ENCODE assay signal across 8 cellular contexts in genomic region chr15:99105516-99106341, GRCh38. TPM values are rescaled to one million over a fixed set of nuclear protein-coding genes. Genes with fewer than 3 reads are reported as not detected.
A peak's percentile ranks its signal among the peaks of the same experiment; 100 is the strongest.
DNase-seq lines count a peak whose midpoint lies in the region; ATAC-seq and TF ChIP-seq lines count a peak whose summit lies in the region.

No MANE protein-coding gene starts in this region.

- H3K9me2 ChIP-seq in neural cell (ENCODE audit: insufficient read depth, low read length), result no peaks in the 10 kb centered on the region

- H3F3A ChIP-seq in neural cell (ENCODE audit: insufficient read depth, low read length, poor library complexity, severe bottlenecking), result no peaks in the 10 kb centered on the region

- H3K27me3 ChIP-seq in neural cell (ENCODE audit: insufficient read depth, low read depth, low read length) (peaks cover 10% of the 10 kb centered on the region), aorta (ENCODE audit: control insufficient read depth in 1 of 2, insufficient read depth in 2 of 2, low read length in 1 of 2) (no peaks in the 10 kb centered on the region)

- H3K79me2 ChIP-seq in neural cell (replicated peaks; ENCODE audit: insufficient read depth, low read length), result no peaks in the 10 kb centered on the region

- peak; percentile 43 for TF ChIP-seq EP300 in neural cell (conservative IDR thresholded peaks at IDR 0.05; ENCODE audit: poor library complexity, severe bottlenecking)

- peak; percentile 40 for TF ChIP-seq RAD21 in neural cell (conservative IDR thresholded peaks at IDR 0.05)

- H3K4me2 ChIP-seq in neural cell (ENCODE audit: low read length), result peak overlapping the region; percentile 68

- intact Hi-C loops in aorta (cut with DNase I), result loop anchor here (2.0 to 10.0 kb wide), 3 partner anchors 17 to 629 kb away; partner anchors contain the start of gene LYSMD4 (in 1 of the 2)

- H3K9me3 ChIP-seq in neural cell (ENCODE audit: low read length) (no peaks in the 10 kb centered on the region), aorta (ENCODE audit: control insufficient read depth, low read length) (no peaks in the 10 kb centered on the region)

- peak overlapping the region; percentile 63 for H3K9ac ChIP-seq in neural cell (ENCODE audit: low read length)

- H3K27ac ChIP-seq in neural cell (ENCODE audit: low read length) (no peak overlapping the region), aorta (ENCODE audit: low read depth in 1 of 2, low read length in 2 of 2) (peak overlapping the region; percentile 54 to 80)

- peak; percentile 37 for ATAC-seq in GM21825 (IDR thresholded peaks at IDR 0.05; ENCODE audit: unreplicated experiment)
- peak; percentile 27 for ATAC-seq in aorta (ENCODE audit: low FRiP score)

- H3K27me3 Mint-ChIP-seq in activated T-cell treated with anti-CD3 and anti-CD28 coated beads, Interleukin-2, amount 50 U/mL, for 24 hours, result peaks cover 56% of the 10 kb centered on the region

- H3K4me3 ChIP-seq in fibroblast of villous mesenchyme (ENCODE audit: low read depth, low read length), result peak overlapping the region; percentile 60
- H3K4me3 ChIP-seq in neural cell (ENCODE audit: low read length), result peak overlapping the region; percentile 95
- H3K4me3 ChIP-seq in aorta (ENCODE audit: low read length in 2 of 2), result peak overlapping the region; percentile 24 to 42

- TF ChIP-seq CTCF in fibroblast of villous mesenchyme (IDR thresholded peaks at IDR 0.05; ENCODE audit: insufficient read depth, low read depth, low read length) (no peak), neural cell (IDR thresholded peaks at IDR 0.05; ENCODE audit: poor library complexity, severe bottlenecking) (peak; percentile 68)

- H3K4me3 Mint-ChIP-seq in activated T-cell treated with anti-CD3 and anti-CD28 coated beads, Interleukin-2, amount 50 U/mL, for 24 hours, result peak overlapping the region; percentile 54

- H3K4me1 Mint-ChIP-seq in activated T-cell treated with anti-CD3 and anti-CD28 coated beads, Interleukin-2, amount 50 U/mL, for 24 hours (ENCODE audit: low read depth), result peaks cover 11% of the 10 kb centered on the region

- 0 to 1% methylated on average over 87 to 115 of the region's 115 CpGs for WGBS in aorta, 2 donors

- H3K27ac Mint-ChIP-seq in activated T-cell treated with anti-CD3 and anti-CD28 coated beads, Interleukin-2, amount 50 U/mL, for 24 hours, result no peak overlapping the region

- H3K36me3 ChIP-seq in neural cell (ENCODE audit: insufficient read depth, low read length) (no peaks in the 10 kb centered on the region), aorta (ENCODE audit: control insufficient read depth in 1 of 2, insufficient read depth in 2 of 2, low read length in 1 of 2) (no peaks in the 10 kb centered on the region)

- peak overlapping the region; percentile 56 for H2AFZ ChIP-seq in neural cell (ENCODE audit: low read depth, low read length)

- DNase-seq in GM04504 (ENCODE audit: low read depth) (peak; percentile 24), NCI-H1092 (lab: John Stamatoyannopoulos, UW) (peak; percentile 22), fibroblast of villous mesenchyme (ENCODE audit: low read depth) (peak; percentile 69), aorta (peak; percentile 67 to 87), NCI-H2196 treated with DMSO at 0.1 percent for 48 hours (lab: John Stamatoyannopoulos, UW; ENCODE audit: unreplicated experiment) (no peak)
- no peak for DNase-seq in activated T-cell treated with anti-CD3 and anti-CD28 coated beads, Interleukin-2, amount 50 U/mL, for 24 hours

- peaks cover 3 to 4% of the 10 kb centered on the region in 2 donors for H3K4me1 ChIP-seq in aorta (ENCODE audit: control insufficient read depth in 1 of 2, insufficient read depth in 2 of 2, low read length in 2 of 2)

- no peaks in the 10 kb centered on the region for H3K36me3 Mint-ChIP-seq in activated T-cell treated with anti-CD3 and anti-CD28 coated beads, Interleukin-2, amount 50 U/mL, for 24 hours (ENCODE audit: low read depth)

- H4K20me1 ChIP-seq in neural cell (ENCODE audit: insufficient read depth), result no peaks in the 10 kb centered on the region

- no peaks in the 10 kb centered on the region for H3K9me3 Mint-ChIP-seq in activated T-cell treated with anti-CD3 and anti-CD28 coated beads, Interleukin-2, amount 50 U/mL, for 24 hours

TF ChIP-seq in neural cell, 6 proteins besides CTCF, POLR2A, EP300 and RAD21:
- TF ChIP-seq EZH2 (IDR thresholded peaks at IDR 0.05; ENCODE audit: borderline replicate concordance, insufficient read depth, low read length, poor library complexity, severe bottlenecking) (no peak), POLR2AphosphoS5 (IDR thresholded peaks at IDR 0.05) (peak; percentile 66), SMC3 (conservative IDR thresholded peaks at IDR 0.05; ENCODE audit: poor library complexity) (peak; percentile 26), REST (IDR thresholded peaks at IDR 0.05; ENCODE audit: borderline replicate concordance) (no peak), MXI1 (conservative IDR thresholded peaks at IDR 0.05; ENCODE audit: poor library complexity, severe bottlenecking) (peak; percentile 65)

RNA-seq across cellular contexts. Expression of gene SYNM, which starts 0.8 kb away (rescaled TPM):
- total RNA-seq in fibroblast of villous mesenchyme (5.6 and 8.4 TPM in 2 replicates), aorta (100 to 1,000 TPM in 1 of 2 donors, 10 to 100 TPM in 1; 81.9 to 103 TPM)
- polyA plus RNA-seq in neural cell (5.7 and 7.2 TPM in 2 replicates), aorta (10 to 100 TPM; 42.6 to 45.7 TPM)
- polyA minus RNA-seq in neural cell, result 13.6 and 16.9 TPM in 2 replicates

Comparison
In these comparisons a context has a peak if more than half of its experiments do, and no peak if none do; other contexts are left out.
1. DNase-seq: peak in GM04504 (single experiment), NCI-H1092 (single experiment), fibroblast of villous mesenchyme (single experiment) and aorta (2 of 2); none in activated T-cell treated with anti-CD3 and anti-CD28 coated beads, Interleukin-2, amount 50 U/mL, for 24 hours (single experiment) and NCI-H2196 treated with DMSO at 0.1 percent for 48 hours (single experiment).
2. H3K4me3 ChIP-seq: peak in every context shown above with its lines; median percentile 95 in neural cell; 60 in fibroblast of villous mesenchyme; 33 in aorta.